Comparison of ENCODE assay signal across 1 cellular context in the genomic region with DNA sequence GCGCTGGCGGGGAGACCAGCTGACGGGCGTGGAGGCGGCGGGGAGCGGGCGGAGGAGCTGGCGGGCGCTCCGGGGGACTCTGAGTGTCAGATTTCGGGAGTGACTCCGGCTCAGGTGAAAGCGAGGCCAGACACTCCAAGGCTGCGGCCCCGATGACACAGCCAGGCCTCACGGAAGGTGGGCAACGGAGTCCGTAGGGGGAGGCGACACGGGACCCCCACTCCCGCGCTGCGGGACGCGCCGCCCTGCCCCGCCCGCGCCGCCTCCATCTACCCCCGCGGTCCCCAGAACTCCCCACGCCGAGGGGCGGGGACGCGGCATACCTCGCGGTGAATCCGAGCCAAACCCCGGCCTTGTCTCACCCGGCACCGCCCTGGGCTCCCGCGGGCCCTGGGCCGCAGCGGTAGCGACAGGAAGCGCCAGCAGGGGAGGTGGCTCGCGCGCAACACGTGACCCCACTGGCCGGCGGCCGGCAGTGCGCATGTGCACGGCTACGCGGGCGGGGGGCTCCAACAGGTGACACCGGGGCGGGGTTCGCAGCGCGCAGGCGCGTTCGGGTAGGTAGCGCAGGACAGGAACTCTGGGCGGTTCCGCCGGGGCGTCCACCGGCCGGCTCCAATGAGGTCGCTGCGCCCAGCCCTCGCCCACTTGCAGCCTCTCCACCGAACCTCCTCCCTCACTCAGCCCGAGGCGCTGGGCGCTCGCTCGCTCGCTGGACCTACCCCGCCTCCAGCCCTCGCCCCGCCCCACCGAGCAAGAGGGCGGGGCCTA.
TF ChIP-seq lines count a peak whose summit lies in the region.

A gene with protein sequence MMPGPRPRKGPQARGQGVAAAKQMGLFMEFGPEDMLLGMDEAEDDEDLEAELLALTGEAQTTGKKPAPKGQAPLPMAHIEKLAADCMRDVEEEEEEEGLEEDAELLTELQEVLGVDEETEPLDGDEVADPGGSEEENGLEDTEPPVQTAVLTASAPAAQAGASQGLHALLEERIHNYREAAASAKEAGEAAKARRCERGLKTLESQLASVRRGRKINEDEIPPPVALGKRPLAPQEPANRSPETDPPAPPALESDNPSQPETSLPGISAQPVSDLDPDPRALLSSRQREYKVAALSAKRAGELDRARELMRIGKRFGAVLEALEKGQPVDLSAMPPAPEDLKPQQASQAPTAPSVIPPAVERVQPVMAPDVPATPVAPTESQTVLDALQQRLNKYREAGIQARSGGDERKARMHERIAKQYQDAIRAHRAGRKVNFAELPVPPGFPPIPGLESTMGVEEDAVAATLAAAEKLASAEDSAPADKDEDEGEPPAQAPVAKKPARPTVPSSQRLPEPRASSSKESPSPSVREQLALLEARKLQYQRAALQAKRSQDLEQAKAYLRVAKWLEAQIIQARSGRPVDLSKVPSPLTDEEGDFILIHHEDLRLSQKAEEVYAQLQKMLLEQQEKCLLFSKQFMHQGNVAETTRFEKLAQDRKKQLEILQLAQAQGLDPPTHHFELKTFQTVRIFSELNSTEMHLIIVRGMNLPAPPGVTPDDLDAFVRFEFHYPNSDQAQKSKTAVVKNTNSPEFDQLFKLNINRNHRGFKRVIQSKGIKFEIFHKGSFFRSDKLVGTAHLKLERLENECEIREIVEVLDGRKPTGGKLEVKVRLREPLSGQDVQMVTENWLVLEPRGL (minus strand): TSS at position 460 of the 771 bp plus-strand sequence. CDS start 1,585 bp downstream, outside the sequence.

TF ChIP-seq in HepG2, 621 proteins besides CTCF, POLR2A, EP300 and RAD21 (continued from another document and continues in another):
- TF ChIP-seq, protein P1, sequence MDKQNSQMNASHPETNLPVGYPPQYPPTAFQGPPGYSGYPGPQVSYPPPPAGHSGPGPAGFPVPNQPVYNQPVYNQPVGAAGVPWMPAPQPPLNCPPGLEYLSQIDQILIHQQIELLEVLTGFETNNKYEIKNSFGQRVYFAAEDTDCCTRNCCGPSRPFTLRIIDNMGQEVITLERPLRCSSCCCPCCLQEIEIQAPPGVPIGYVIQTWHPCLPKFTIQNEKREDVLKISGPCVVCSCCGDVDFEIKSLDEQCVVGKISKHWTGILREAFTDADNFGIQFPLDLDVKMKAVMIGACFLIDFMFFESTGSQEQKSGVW (CRISPR knock-in tag; IDR thresholded peaks at IDR 0.05; ENCODE audit: borderline replicate concordance) = no peak
- TF ChIP-seq SP140L (CRISPR knock-in tag; IDR thresholded peaks at IDR 0.05; ENCODE audit: borderline replicate concordance) (no peak), ZMYM4 (CRISPR knock-in tag; IDR thresholded peaks at IDR 0.05) (peak; percentile 80), GPN1 (CRISPR knock-in tag; IDR thresholded peaks at IDR 0.05; ENCODE audit: borderline replicate concordance) (no peak), POLR2AphosphoS5 (IDR thresholded peaks at IDR 0.05; ENCODE audit: low read depth, low read length) (peak; percentile 75), PCBP1 (IDR thresholded peaks at IDR 0.05; ENCODE audit: borderline replicate concordance, low read depth, low read length) (no peak), ZNF20 (CRISPR knock-in tag; IDR thresholded peaks at IDR 0.05) (no peak), ZNF792 (CRISPR knock-in tag; IDR thresholded peaks at IDR 0.05) (no peak), FOXM1 (CRISPR knock-in tag; IDR thresholded peaks at IDR 0.05) (no peak), PAX8 (CRISPR knock-in tag; IDR thresholded peaks at IDR 0.05; ENCODE audit: borderline replicate concordance) (no peak), ZC3H13 (CRISPR knock-in tag; IDR thresholded peaks at IDR 0.05) (no peak), BRCA1 (CRISPR knock-in tag; IDR thresholded peaks at IDR 0.05) (peak; percentile 87; the same call in 1 of the 2 replicates), ZNF772 (CRISPR knock-in tag; IDR thresholded peaks at IDR 0.05) (no peak), SP4 (CRISPR knock-in tag; IDR thresholded peaks at IDR 0.05) (peak; percentile 95), SALL2 (CRISPR knock-in tag; IDR thresholded peaks at IDR 0.05) (peak; percentile 92), ZNF337 (CRISPR knock-in tag; IDR thresholded peaks at IDR 0.05; ENCODE audit: borderline replicate concordance, low read depth) (no peak), ELF1 (CRISPR knock-in tag; IDR thresholded peaks at IDR 0.05) (peak; percentile 66), ZNF350 (CRISPR knock-in tag; IDR thresholded peaks at IDR 0.05; ENCODE audit: borderline replicate concordance, low read depth) (0 out of 2 replicates have a peak, but pooled peaks have one; percentile 9), HMG20B (CRISPR knock-in tag; conservative IDR thresholded peaks at IDR 0.05) (no peak), MEIS2 (CRISPR knock-in tag; IDR thresholded peaks at IDR 0.05) (peak; percentile 85), MTF1 (CRISPR knock-in tag; IDR thresholded peaks at IDR 0.05) (no peak), RXRA (CRISPR knock-in tag; IDR thresholded peaks at IDR 0.05) (peak; percentile 54), ZNF703 (CRISPR knock-in tag; IDR thresholded peaks at IDR 0.05; ENCODE audit: borderline replicate concordance) (no peak), ISX (CRISPR knock-in tag; conservative IDR thresholded peaks at IDR 0.05) (no peak; the same call in 1 of the 2 replicates), ZNF232 (CRISPR knock-in tag; IDR thresholded peaks at IDR 0.05; ENCODE audit: borderline replicate concordance) (peak; percentile 85), JUN (CRISPR knock-in tag; IDR thresholded peaks at IDR 0.05) (no peak), IKZF1 (IDR thresholded peaks at IDR 0.05) (no peak), TGIF2 (CRISPR knock-in tag; IDR thresholded peaks at IDR 0.05) (peak; percentile 78), FLYWCH1 (CRISPR knock-in tag; IDR thresholded peaks at IDR 0.05) (peak; percentile 71; the same call in 1 of the 2 replicates), ZNF83 (CRISPR knock-in tag; IDR thresholded peaks at IDR 0.05; ENCODE audit: borderline replicate concordance) (no peak; the same call in 1 of the 2 replicates), FOSL2 (CRISPR knock-in tag; IDR thresholded peaks at IDR 0.05) (peak; percentile 25; the same call in 1 of the 2 replicates)
- TF ChIP-seq, protein P2, sequence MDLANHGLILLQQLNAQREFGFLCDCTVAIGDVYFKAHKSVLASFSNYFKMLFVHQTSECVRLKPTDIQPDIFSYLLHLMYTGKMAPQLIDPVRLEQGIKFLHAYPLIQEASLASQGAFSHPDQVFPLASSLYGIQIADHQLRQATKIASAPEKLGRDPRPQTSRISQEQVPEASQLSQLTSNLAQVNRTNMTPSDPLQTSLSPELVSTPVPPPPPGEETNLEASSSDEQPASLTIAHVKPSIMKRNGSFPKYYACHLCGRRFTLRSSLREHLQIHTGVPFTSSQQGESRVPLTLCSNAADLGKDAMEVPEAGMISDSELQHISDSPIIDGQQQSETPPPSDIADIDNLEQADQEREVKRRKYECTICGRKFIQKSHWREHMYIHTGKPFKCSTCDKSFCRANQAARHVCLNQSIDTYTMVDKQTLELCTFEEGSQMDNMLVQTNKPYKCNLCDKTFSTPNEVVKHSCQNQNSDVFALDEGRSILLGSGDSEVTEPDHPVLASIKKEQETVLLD (CRISPR knock-in tag; IDR thresholded peaks at IDR 0.05; ENCODE audit: low read depth) = no peak
- TF ChIP-seq, protein P3, sequence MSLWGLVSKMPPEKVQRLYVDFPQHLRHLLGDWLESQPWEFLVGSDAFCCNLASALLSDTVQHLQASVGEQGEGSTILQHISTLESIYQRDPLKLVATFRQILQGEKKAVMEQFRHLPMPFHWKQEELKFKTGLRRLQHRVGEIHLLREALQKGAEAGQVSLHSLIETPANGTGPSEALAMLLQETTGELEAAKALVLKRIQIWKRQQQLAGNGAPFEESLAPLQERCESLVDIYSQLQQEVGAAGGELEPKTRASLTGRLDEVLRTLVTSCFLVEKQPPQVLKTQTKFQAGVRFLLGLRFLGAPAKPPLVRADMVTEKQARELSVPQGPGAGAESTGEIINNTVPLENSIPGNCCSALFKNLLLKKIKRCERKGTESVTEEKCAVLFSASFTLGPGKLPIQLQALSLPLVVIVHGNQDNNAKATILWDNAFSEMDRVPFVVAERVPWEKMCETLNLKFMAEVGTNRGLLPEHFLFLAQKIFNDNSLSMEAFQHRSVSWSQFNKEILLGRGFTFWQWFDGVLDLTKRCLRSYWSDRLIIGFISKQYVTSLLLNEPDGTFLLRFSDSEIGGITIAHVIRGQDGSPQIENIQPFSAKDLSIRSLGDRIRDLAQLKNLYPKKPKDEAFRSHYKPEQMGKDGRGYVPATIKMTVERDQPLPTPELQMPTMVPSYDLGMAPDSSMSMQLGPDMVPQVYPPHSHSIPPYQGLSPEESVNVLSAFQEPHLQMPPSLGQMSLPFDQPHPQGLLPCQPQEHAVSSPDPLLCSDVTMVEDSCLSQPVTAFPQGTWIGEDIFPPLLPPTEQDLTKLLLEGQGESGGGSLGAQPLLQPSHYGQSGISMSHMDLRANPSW (CRISPR knock-in tag; IDR thresholded peaks at IDR 0.05; ENCODE audit: borderline replicate concordance) = peak; percentile 54; the same call in 1 of the 2 replicates
- TF ChIP-seq, protein P4, sequence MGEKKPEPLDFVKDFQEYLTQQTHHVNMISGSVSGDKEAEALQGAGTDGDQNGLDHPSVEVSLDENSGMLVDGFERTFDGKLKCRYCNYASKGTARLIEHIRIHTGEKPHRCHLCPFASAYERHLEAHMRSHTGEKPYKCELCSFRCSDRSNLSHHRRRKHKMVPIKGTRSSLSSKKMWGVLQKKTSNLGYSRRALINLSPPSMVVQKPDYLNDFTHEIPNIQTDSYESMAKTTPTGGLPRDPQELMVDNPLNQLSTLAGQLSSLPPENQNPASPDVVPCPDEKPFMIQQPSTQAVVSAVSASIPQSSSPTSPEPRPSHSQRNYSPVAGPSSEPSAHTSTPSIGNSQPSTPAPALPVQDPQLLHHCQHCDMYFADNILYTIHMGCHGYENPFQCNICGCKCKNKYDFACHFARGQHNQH (CRISPR knock-in tag; IDR thresholded peaks at IDR 0.05) = peak; percentile 87
- TF ChIP-seq, protein P5, sequence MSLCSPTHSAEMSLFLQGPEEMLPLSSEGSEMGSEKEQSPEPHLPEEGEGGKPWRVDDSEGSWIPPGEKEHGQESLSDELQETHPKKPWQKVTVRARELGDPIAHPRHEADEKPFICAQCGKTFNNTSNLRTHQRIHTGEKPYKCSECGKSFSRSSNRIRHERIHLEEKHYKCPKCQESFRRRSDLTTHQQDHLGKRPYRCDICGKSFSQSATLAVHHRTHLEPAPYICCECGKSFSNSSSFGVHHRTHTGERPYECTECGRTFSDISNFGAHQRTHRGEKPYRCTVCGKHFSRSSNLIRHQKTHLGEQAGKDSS (CRISPR knock-in tag; IDR thresholded peaks at IDR 0.05; ENCODE audit: borderline replicate concordance, low read depth) = no peak; the same call in 1 of the 2 replicates
- TF ChIP-seq, protein P6, sequence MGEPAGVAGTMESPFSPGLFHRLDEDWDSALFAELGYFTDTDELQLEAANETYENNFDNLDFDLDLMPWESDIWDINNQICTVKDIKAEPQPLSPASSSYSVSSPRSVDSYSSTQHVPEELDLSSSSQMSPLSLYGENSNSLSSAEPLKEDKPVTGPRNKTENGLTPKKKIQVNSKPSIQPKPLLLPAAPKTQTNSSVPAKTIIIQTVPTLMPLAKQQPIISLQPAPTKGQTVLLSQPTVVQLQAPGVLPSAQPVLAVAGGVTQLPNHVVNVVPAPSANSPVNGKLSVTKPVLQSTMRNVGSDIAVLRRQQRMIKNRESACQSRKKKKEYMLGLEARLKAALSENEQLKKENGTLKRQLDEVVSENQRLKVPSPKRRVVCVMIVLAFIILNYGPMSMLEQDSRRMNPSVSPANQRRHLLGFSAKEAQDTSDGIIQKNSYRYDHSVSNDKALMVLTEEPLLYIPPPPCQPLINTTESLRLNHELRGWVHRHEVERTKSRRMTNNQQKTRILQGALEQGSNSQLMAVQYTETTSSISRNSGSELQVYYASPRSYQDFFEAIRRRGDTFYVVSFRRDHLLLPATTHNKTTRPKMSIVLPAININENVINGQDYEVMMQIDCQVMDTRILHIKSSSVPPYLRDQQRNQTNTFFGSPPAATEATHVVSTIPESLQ (CRISPR knock-in tag; conservative IDR thresholded peaks at IDR 0.05) = no peak
- TF ChIP-seq, protein P7, sequence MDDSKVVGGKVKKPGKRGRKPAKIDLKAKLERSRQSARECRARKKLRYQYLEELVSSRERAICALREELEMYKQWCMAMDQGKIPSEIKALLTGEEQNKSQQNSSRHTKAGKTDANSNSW (CRISPR knock-in tag; IDR thresholded peaks at IDR 0.05; ENCODE audit: borderline replicate concordance) = 0 out of 2 replicates have a peak, but pooled peaks have one; percentile 11
- TF ChIP-seq, protein P8, sequence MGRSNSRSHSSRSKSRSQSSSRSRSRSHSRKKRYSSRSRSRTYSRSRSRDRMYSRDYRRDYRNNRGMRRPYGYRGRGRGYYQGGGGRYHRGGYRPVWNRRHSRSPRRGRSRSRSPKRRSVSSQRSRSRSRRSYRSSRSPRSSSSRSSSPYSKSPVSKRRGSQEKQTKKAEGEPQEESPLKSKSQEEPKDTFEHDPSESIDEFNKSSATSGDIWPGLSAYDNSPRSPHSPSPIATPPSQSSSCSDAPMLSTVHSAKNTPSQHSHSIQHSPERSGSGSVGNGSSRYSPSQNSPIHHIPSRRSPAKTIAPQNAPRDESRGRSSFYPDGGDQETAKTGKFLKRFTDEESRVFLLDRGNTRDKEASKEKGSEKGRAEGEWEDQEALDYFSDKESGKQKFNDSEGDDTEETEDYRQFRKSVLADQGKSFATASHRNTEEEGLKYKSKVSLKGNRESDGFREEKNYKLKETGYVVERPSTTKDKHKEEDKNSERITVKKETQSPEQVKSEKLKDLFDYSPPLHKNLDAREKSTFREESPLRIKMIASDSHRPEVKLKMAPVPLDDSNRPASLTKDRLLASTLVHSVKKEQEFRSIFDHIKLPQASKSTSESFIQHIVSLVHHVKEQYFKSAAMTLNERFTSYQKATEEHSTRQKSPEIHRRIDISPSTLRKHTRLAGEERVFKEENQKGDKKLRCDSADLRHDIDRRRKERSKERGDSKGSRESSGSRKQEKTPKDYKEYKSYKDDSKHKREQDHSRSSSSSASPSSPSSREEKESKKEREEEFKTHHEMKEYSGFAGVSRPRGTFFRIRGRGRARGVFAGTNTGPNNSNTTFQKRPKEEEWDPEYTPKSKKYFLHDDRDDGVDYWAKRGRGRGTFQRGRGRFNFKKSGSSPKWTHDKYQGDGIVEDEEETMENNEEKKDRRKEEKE (IDR thresholded peaks at IDR 0.05) = no peak
- TF ChIP-seq, protein P9, sequence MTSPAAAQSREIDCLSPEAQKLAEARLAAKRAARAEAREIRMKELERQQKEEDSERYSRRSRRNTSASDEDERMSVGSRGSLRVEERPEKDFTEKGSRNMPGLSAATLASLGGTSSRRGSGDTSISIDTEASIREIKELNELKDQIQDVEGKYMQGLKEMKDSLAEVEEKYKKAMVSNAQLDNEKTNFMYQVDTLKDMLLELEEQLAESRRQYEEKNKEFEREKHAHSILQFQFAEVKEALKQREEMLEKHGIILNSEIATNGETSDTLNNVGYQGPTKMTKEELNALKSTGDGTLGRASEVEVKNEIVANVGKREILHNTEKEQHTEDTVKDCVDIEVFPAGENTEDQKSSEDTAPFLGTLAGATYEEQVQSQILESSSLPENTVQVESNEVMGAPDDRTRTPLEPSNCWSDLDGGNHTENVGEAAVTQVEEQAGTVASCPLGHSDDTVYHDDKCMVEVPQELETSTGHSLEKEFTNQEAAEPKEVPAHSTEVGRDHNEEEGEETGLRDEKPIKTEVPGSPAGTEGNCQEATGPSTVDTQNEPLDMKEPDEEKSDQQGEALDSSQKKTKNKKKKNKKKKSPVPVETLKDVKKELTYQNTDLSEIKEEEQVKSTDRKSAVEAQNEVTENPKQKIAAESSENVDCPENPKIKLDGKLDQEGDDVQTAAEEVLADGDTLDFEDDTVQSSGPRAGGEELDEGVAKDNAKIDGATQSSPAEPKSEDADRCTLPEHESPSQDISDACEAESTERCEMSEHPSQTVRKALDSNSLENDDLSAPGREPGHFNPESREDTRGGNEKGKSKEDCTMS (CRISPR knock-in tag; conservative IDR thresholded peaks at IDR 0.05) = no peak
